10 cellular contexts compared by ENCODE assay signal in the genomic region with DNA sequence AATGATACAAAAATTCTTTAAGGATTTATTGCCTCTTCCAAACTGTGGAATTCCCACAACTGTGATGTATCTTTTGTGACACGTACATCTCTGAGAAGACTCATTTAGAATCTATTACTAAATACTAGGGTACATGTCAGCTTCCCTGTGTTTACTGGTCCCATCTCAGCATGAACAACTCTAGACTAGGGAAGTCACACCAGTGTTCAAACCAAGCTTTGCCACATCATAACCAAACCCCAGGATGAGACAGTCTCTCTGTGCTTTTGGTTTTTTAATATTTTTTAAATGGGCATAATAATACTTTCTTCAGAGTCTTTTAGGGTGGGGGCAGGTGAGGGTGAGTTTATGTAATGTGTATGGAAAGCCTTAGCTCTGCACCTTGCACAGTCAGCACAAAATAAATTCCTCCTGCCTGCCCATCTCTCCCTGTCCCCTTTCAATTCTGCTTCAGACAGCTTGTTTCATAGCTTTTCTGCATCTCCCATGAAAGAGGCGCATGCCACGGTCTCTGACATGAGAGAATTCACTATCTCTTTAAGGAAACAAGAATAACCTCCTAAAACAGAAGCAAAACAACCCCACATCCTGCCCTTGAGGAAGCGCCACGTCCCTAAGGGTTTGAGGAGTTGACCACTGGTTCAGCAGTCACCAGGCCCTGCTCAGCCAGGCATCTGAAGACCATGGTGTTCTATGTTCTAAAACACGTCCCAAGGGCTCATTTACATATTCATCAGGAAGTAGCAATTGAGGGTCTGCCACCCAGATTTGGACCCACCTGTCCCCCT.
A peak's percentile ranks its signal among the peaks of the same experiment; 100 is the strongest.
DNase-seq lines count a peak whose midpoint lies in the region; ATAC-seq and TF ChIP-seq lines count a peak whose summit lies in the region.
"Had no signal": no experiment of that assay in that cellular context is flagged by ENCODE, and none has a peak within 500 bp of the region (broad histone marks: within the 10 kb centered on the region; RNA-seq: fewer than 3 reads in every experiment).

No MANE protein-coding gene starts in this region.

- TF ChIP-seq POLR2A in sigmoid colon (IDR thresholded peaks at IDR 0.05), result no peak

- TF ChIP-seq EP300 in sigmoid colon (IDR thresholded peaks at IDR 0.05), result no peak

- H3K4me1 ChIP-seq in sigmoid colon, result peaks cover 0 to 29% (median 25%) of the 10 kb centered on the region in 4 donors

- H3K36me3 Mint-ChIP-seq in activated CD4-positive, alpha-beta T cell treated with anti-CD3 and anti-CD28 coated beads for 36 hours (ENCODE audit: low read depth), result no peaks in the 10 kb centered on the region
- H3K36me3 Mint-ChIP-seq in IgD-negative memory B cell, result no peaks in the 10 kb centered on the region

- intact Hi-C loops in activated CD4-positive, alpha-beta T cell treated with anti-CD3 and anti-CD28 coated beads for 36 hours (cut with DNase I, micrococcal nuclease), result no loop called here
- intact Hi-C loops in sigmoid colon (cut with DNase I), result no loop called here

- no peak for TF ChIP-seq CTCF in sigmoid colon (IDR thresholded peaks at IDR 0.05)

- peak; percentile 94 for ATAC-seq in activated CD4-positive, alpha-beta T cell treated with anti-CD3 and anti-CD28 coated beads for 36 hours
- peak; percentile 86 for ATAC-seq in HG02588 (IDR thresholded peaks at IDR 0.05; ENCODE audit: unreplicated experiment)

- 51 to 81% methylated on average over 6 of the region's 6 CpGs for WGBS in sigmoid colon, 2 donors

- H3K27ac Mint-ChIP-seq in activated CD4-positive, alpha-beta T cell treated with anti-CD3 and anti-CD28 coated beads for 36 hours, result no peak overlapping the region
- H3K27ac Mint-ChIP-seq in IgD-negative memory B cell, result no peak overlapping the region

- POLR2A ChIA-PET in activated CD4-positive, alpha-beta T cell treated with anti-CD3 and anti-CD28 coated beads for 36 hours (lab: Charles Lee), result interaction anchor here (0.6 kb wide), 3 partner anchors 254 to 969 kb away, joined by 3 to 4 read pairs (median 4); a partner anchor contains a TSS

- no peaks in the 10 kb centered on the region for H3K36me3 ChIP-seq in sigmoid colon

- H3K4me3 Mint-ChIP-seq in activated CD4-positive, alpha-beta T cell treated with anti-CD3 and anti-CD28 coated beads for 36 hours, result no peak overlapping the region
- H3K4me3 Mint-ChIP-seq in IgD-negative memory B cell, result peak overlapping the region in 3 of 4 donors; percentile 64 to 87 (median 81)

- H3K4me3 ChIP-seq in sigmoid colon, result no peak overlapping the region
- H3K4me3 ChIP-seq: lung had no signal

- H3K4me1 Mint-ChIP-seq in activated CD4-positive, alpha-beta T cell treated with anti-CD3 and anti-CD28 coated beads for 36 hours, result peaks cover 5% of the 10 kb centered on the region
- H3K4me1 Mint-ChIP-seq in IgD-negative memory B cell, result peaks cover 34 to 39% (median 39%) of the 10 kb centered on the region in 3 donors

- peak; percentile 24 for DNase-seq in activated CD4-positive, alpha-beta T cell treated with anti-CD3 and anti-CD28 coated beads for 36 hours
- no peak for DNase-seq in activated CD4-positive, alpha-beta T cell treated with anti-CD3 and anti-CD28 coated beads for 4 hours
- DNase-seq in sigmoid colon (peak; percentile 13), NCI-H748 treated with DMSO at 0.1 percent for 48 hours (lab: John Stamatoyannopoulos, UW) (no peak), NCI-H1105 treated with DMSO at 0.1 percent for 48 hours (lab: John Stamatoyannopoulos, UW) (no peak), SKM-1 (lab: John Stamatoyannopoulos, UW; ENCODE audit: unreplicated experiment) (no peak)
- DNase-seq: NCI-H69 had no signal

- H3K9me3 ChIP-seq in sigmoid colon, result no peaks in the 10 kb centered on the region

- H3K27me3 Mint-ChIP-seq in activated CD4-positive, alpha-beta T cell treated with anti-CD3 and anti-CD28 coated beads for 36 hours, result peaks cover 31% of the 10 kb centered on the region
- peaks cover 5% of the 10 kb centered on the region for H3K27me3 Mint-ChIP-seq in IgD-negative memory B cell

- no peaks in the 10 kb centered on the region for H3K9me3 Mint-ChIP-seq in activated CD4-positive, alpha-beta T cell treated with anti-CD3 and anti-CD28 coated beads for 36 hours (ENCODE audit: low read depth)
- H3K9me3 Mint-ChIP-seq in IgD-negative memory B cell, result no peaks in the 10 kb centered on the region

- H3K27me3 ChIP-seq in sigmoid colon, result no peaks in the 10 kb centered on the region

- CTCF ChIA-PET in activated CD4-positive, alpha-beta T cell treated with anti-CD3 and anti-CD28 coated beads for 36 hours (lab: Charles Lee), result interaction anchor here (0.7 to 2.1 kb wide), 6 partner anchors 9 to 37 kb away, joined by 3 to 9 read pairs (median 6); no protein-coding TSS in a partner anchor

- H3K27ac ChIP-seq in sigmoid colon, result no peak overlapping the region

Comparison
In these comparisons a context has a peak if more than half of its experiments do, and no peak if none do; other contexts are left out.
1. DNase-seq: peak in activated CD4-positive, alpha-beta T cell treated with anti-CD3 and anti-CD28 coated beads for 36 hours (single experiment) and sigmoid colon (single experiment); none in activated CD4-positive, alpha-beta T cell treated with anti-CD3 and anti-CD28 coated beads for 4 hours (0 of 2), NCI-H748 treated with DMSO at 0.1 percent for 48 hours (single experiment), NCI-H1105 treated with DMSO at 0.1 percent for 48 hours (single experiment) and SKM-1 (single experiment).